Comparison of ENCODE assay signal across 6 cellular contexts in genomic region chrX:48956728-48957414, GRCh38.
DNase-seq lines count a peak whose midpoint lies in the region; ATAC-seq lines count a peak whose summit lies in the region.

No MANE protein-coding gene starts in this region.

- H3K36me3 ChIP-seq in muscle layer of colon (ENCODE audit: insufficient read depth, low read length) = peaks cover 15% of the 10 kb centered on the region

- no peak for ATAC-seq in GM21619 (IDR thresholded peaks at IDR 0.05; ENCODE audit: unreplicated experiment)

- no peaks in the 10 kb centered on the region for H3K27me3 ChIP-seq in muscle layer of colon (ENCODE audit: control insufficient read depth in 1 of 2, insufficient read depth in 2 of 2, low read length in 2 of 2)

- H3K9me3 ChIP-seq in muscle layer of colon (ENCODE audit: low read length) = no peaks in the 10 kb centered on the region

- H3K4me3 ChIP-seq in muscle layer of colon (ENCODE audit: low read depth in 1 of 2, low read length in 2 of 2) = peak overlapping the region; percentile 52 to 55

- H3K27ac ChIP-seq in angular gyrus (ENCODE audit: low read depth, low read length) (peak overlapping the region; percentile 10), muscle layer of colon (ENCODE audit: low read depth, low read length) (peak overlapping the region; percentile 56)

- peak overlapping the region; percentile 60 for H3K9ac ChIP-seq in muscle layer of colon (ENCODE audit: low read length)

- peaks cover 37% of the 10 kb centered on the region for H3K4me1 ChIP-seq in muscle layer of colon (ENCODE audit: insufficient read depth, low read length)

- DNase-seq in DMS 273 (lab: John Stamatoyannopoulos, UW; ENCODE audit: unreplicated experiment) (peak; percentile 56), DMS 273 treated with DMSO at 0.1 percent for 48 hours (lab: John Stamatoyannopoulos, UW) (no peak), NCI-H187 (lab: John Stamatoyannopoulos, UW) (no peak)
